In the genomic region with DNA sequence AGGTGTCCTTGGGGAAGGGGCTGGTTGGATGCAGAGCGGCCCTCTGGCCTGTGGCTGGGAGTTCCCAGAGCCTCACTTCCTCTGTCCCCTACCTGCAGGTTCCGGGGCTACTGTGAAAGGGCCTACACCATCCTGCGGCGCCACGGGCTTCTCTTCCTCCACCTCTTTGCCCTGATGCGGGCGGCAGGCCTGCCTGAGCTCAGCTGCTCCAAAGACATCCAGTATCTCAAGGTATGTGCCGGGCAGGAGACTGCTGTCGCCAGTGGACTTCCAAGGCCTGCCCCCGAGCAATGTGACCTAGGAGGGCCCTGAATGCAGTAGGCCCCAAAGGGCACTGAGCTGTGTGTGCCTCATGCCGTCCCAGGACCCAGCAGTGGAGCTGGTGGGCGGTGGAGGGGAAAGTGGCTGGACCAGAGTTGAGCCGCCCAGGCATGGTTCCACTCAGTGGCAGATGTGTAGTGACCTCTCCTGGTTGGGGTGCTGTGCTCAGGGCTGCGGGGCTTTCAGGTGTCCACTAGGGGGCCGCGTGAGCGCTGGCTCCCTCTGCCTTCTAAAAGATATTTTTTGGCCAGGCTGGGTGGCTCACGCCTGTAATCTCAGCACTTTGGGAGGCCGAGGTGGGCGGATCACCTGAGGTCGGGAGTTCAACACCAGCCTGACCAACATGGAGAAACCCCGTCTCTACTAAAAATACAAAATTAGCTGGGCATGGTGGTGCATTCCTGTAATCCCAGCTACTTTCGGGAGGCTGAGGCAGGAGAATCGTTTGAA, we compare ENCODE assay signal across 8 cellular contexts.
A peak's percentile ranks its signal among the peaks of the same experiment; 100 is the strongest.
DNase-seq lines count a peak whose midpoint lies in the region; ATAC-seq and TF ChIP-seq lines count a peak whose summit lies in the region.

No MANE protein-coding gene starts in this region.

- no peak overlapping the region for H3K4me3 ChIP-seq in BLaER1
- no peak overlapping the region for H3K4me3 ChIP-seq in right lobe of liver

- peaks cover 17% of the 10 kb centered on the region for H3K9me3 ChIP-seq in BLaER1
- no peaks in the 10 kb centered on the region for H3K9me3 ChIP-seq in right lobe of liver

- ATAC-seq in GM21423 (IDR thresholded peaks at IDR 0.05; ENCODE audit: unreplicated experiment) (peak; percentile 55), right lobe of liver (peak; percentile 81 to 86 (median 86))
- ATAC-seq in stimulated activated naive B cell treated with anti-CD40 and anti-IgM and Interleukin-4, amounts not matched to agents 10 μg/mL and 1 μg/mL and 100 μg/mL, for 72 hours (replicated peaks) = peak; percentile 79 to 84

- no peak overlapping the region for H3K4me3 Mint-ChIP-seq in stimulated activated naive B cell treated with anti-CD40 and anti-IgM and Interleukin-4, amounts not matched to agents 10 μg/mL and 1 μg/mL and 100 μg/mL, for 72 hours

- H3K36me3 ChIP-seq in BLaER1 = peaks cover 98% of the 10 kb centered on the region
- peaks cover 0 to 5% (median 0%) of the 10 kb centered on the region in 4 donors for H3K36me3 ChIP-seq in right lobe of liver

- no CpG with 5 or more reads among the region's 24 CpGs for WGBS in right lobe of liver (ENCODE audit: insufficient coverage, low coverage, low lambda C conversion rate, missing lambda C conversion rate)

- peaks cover 29 to 53% of the 10 kb centered on the region in 2 donors for H3K4me1 Mint-ChIP-seq in stimulated activated naive B cell treated with anti-CD40 and anti-IgM and Interleukin-4, amounts not matched to agents 10 μg/mL and 1 μg/mL and 100 μg/mL, for 72 hours

- 0 out of 2 replicates have a peak overlapping the region, but pooled peaks have one; percentile 18 for H3K27ac ChIP-seq in BLaER1
- H3K27ac ChIP-seq in right lobe of liver = no peak overlapping the region

- intact Hi-C loops in right lobe of liver (cut with DNase I) = no loop called here

- H3K4me2 ChIP-seq in BLaER1 = peak overlapping the region; percentile 78

- peaks cover 80% of the 10 kb centered on the region for H3K4me1 ChIP-seq in BLaER1
- no peaks in the 10 kb centered on the region for H3K4me1 ChIP-seq in right lobe of liver

- DNase-seq in NCI-H2171 (lab: John Stamatoyannopoulos, UW) (peak; percentile 35), cerebellar cortex (ENCODE audit: low spot score) (peak; percentile 74), right lobe of liver (peak in 1 of 3 donors; percentile 67), hippocampal formation (lab: John Stamatoyannopoulos, UW) (no peak)
- peak; percentile 52 for DNase-seq in activated CD4-positive, CD25-positive, alpha-beta regulatory T cell treated with anti-CD3 and anti-CD28 coated beads, Interleukin-2, amount 50 U/mL, for 16 hours (ENCODE audit: low read depth, low spot score)
- peak; percentile 48 for DNase-seq in stimulated activated naive B cell treated with anti-CD40 and anti-IgM and Interleukin-4, amounts not matched to agents 10 μg/mL and 1 μg/mL and 100 μg/mL, for 72 hours

- H3K27me3 Mint-ChIP-seq in stimulated activated naive B cell treated with anti-CD40 and anti-IgM and Interleukin-4, amounts not matched to agents 10 μg/mL and 1 μg/mL and 100 μg/mL, for 72 hours = no peaks in the 10 kb centered on the region

- H3K27me3 ChIP-seq in BLaER1 (no peaks in the 10 kb centered on the region), right lobe of liver (no peaks in the 10 kb centered on the region)

- TF ChIP-seq POLR2A in right lobe of liver (IDR thresholded peaks at IDR 0.05) = no peak

- no peak overlapping the region for H3K9ac ChIP-seq in BLaER1

- peaks cover 0 to 3% of the 10 kb centered on the region in 2 donors for H3K9me3 Mint-ChIP-seq in stimulated activated naive B cell treated with anti-CD40 and anti-IgM and Interleukin-4, amounts not matched to agents 10 μg/mL and 1 μg/mL and 100 μg/mL, for 72 hours

- peaks cover 59% of the 10 kb centered on the region for H4K20me1 ChIP-seq in BLaER1

- peaks cover 73 to 82% of the 10 kb centered on the region in 2 donors for H3K36me3 Mint-ChIP-seq in stimulated activated naive B cell treated with anti-CD40 and anti-IgM and Interleukin-4, amounts not matched to agents 10 μg/mL and 1 μg/mL and 100 μg/mL, for 72 hours

- peak overlapping the region; percentile 87 for H3K27ac Mint-ChIP-seq in stimulated activated naive B cell treated with anti-CD40 and anti-IgM and Interleukin-4, amounts not matched to agents 10 μg/mL and 1 μg/mL and 100 μg/mL, for 72 hours

- peak; percentile 69 to 80 (median 76) for TF ChIP-seq CTCF in right lobe of liver (IDR thresholded peaks at IDR 0.05)

Comparison
In these comparisons a context has a peak if more than half of its experiments do, and no peak if none do; other contexts are left out.
1. DNase-seq: peak in NCI-H2171 (single experiment), activated CD4-positive, CD25-positive, alpha-beta regulatory T cell treated with anti-CD3 and anti-CD28 coated beads, Interleukin-2, amount 50 U/mL, for 16 hours (single experiment), cerebellar cortex (single experiment) and stimulated activated naive B cell treated with anti-CD40 and anti-IgM and Interleukin-4, amounts not matched to agents 10 μg/mL and 1 μg/mL and 100 μg/mL, for 72 hours (single experiment); none in hippocampal formation (0 of 2).
2. Peak in every context shown above with its lines, with median percentiles within 50 percentile points of each other: ATAC-seq.